Comparison of ENCODE assay signal across 20 cellular contexts in genomic region chr4:181219783-181220416, GRCh38.
"Had no signal": no experiment of that assay in that cellular context is flagged by ENCODE, and none has a peak within 500 bp of the region (broad histone marks: within the 10 kb centered on the region; RNA-seq: fewer than 3 reads in every experiment).

No MANE protein-coding gene starts in this region.

- DNase-seq: activated CD4-positive, alpha-beta T cell treated with anti-CD3 and anti-CD28 coated beads, Interleukin-2, amount 10 ng/mL, durations not matched to agents 7 days and 5 days; activated CD8-positive, alpha-beta T cell treated with anti-CD3 and anti-CD28 coated beads, Interleukin-2, amount 10 ng/mL, durations not matched to agents 7 days and 5 days; aorta; central memory CD4-positive, alpha-beta T cell; dermis blood vessel endothelial cell; effector CD8-positive, alpha-beta T cell; glutamatergic neuron; left ventricle myocardium superior; pancreas; right cardiac atrium; stimulated activated CD4-positive, alpha-beta T cell treated with anti-CD3 and anti-CD28 coated beads, Interleukin-4, amount 100 ng/mL, for 24 hours; stimulated activated naive CD8-positive, alpha-beta T cell treated with anti-CD3 and anti-CD28 coated beads, Interleukin-15, Interleukin-2, amounts not matched to agents 100 U/mL and 50 U/mL, for 24 hours; T-helper 2 cell had no signal

- FAIRE-seq: pancreas had no signal

- H3K4me2 ChIP-seq: hepatocyte had no signal

- H3K9me3 Mint-ChIP-seq: activated CD4-positive, alpha-beta T cell treated with anti-CD3 and anti-CD28 coated beads, Interleukin-2, amount 10 ng/mL, durations not matched to agents 7 days and 5 days; activated T-helper 17 cell treated with anti-CD3 and anti-CD28 coated beads, Interleukin-2, amount 50 U/mL, for 72 hours had no signal

- H3K36me3 Mint-ChIP-seq: activated naive CD4-positive, alpha-beta T cell treated with anti-CD3 and anti-CD28 coated beads, Interleukin-2, amount 50 U/mL, for 72 hours; brain; natural killer cell treated with Interleukin-12 subunit alpha and Interleukin-12 subunit beta and Interleukin-15 and Interleukin-18, amount 100 ng/mL, for 72 hours had no signal

- H3K9me3 ChIP-seq: esophagus muscularis mucosa, pancreas, upper lobe of left lung had no signal

- H2AFZ ChIP-seq: hepatocyte had no signal

- H3K27ac ChIP-seq: esophagus muscularis mucosa, hepatocyte, pancreas, upper lobe of left lung had no signal

- H3K4me3 Mint-ChIP-seq: activated CD4-positive, alpha-beta T cell treated with anti-CD3 and anti-CD28 coated beads, Interleukin-2, amount 10 ng/mL, durations not matched to agents 7 days and 5 days; activated CD8-positive, alpha-beta T cell treated with anti-CD3 and anti-CD28 coated beads, Interleukin-2, amount 10 ng/mL, durations not matched to agents 7 days and 5 days; activated T-helper 17 cell treated with anti-CD3 and anti-CD28 coated beads, Interleukin-2, amount 50 U/mL, for 72 hours; brain; natural killer cell treated with Interleukin-12 subunit alpha and Interleukin-12 subunit beta and Interleukin-15 and Interleukin-18, amount 100 ng/mL, for 72 hours had no signal

- H3K27me3 ChIP-seq: esophagus muscularis mucosa, hepatocyte, pancreas, upper lobe of left lung had no signal

- H3K4me1 Mint-ChIP-seq: activated CD4-positive, alpha-beta T cell treated with anti-CD3 and anti-CD28 coated beads, Interleukin-2, amount 10 ng/mL, durations not matched to agents 7 days and 5 days; activated T-helper 17 cell treated with anti-CD3 and anti-CD28 coated beads, Interleukin-2, amount 50 U/mL, for 72 hours had no signal

- H3K27me3 Mint-ChIP-seq: activated CD4-positive, alpha-beta T cell treated with anti-CD3 and anti-CD28 coated beads, Interleukin-2, amount 10 ng/mL, durations not matched to agents 7 days and 5 days; activated T-helper 17 cell treated with anti-CD3 and anti-CD28 coated beads, Interleukin-2, amount 50 U/mL, for 72 hours; natural killer cell treated with Interleukin-12 subunit alpha and Interleukin-12 subunit beta and Interleukin-15 and Interleukin-18, amount 100 ng/mL, for 72 hours had no signal

- H3K36me3 ChIP-seq: esophagus muscularis mucosa, pancreas, upper lobe of left lung had no signal

- H3K27ac Mint-ChIP-seq: activated CD4-positive, alpha-beta T cell treated with anti-CD3 and anti-CD28 coated beads, Interleukin-2, amount 10 ng/mL, durations not matched to agents 7 days and 5 days; activated CD8-positive, alpha-beta T cell treated with anti-CD3 and anti-CD28 coated beads, Interleukin-2, amount 10 ng/mL, durations not matched to agents 7 days and 5 days; activated naive CD4-positive, alpha-beta T cell treated with anti-CD3 and anti-CD28 coated beads, Interleukin-2, amount 50 U/mL, for 72 hours; activated T-helper 17 cell treated with anti-CD3 and anti-CD28 coated beads, Interleukin-2, amount 50 U/mL, for 72 hours; brain; natural killer cell treated with Interleukin-12 subunit alpha and Interleukin-12 subunit beta and Interleukin-15 and Interleukin-18, amount 100 ng/mL, for 72 hours had no signal

- H3K4me3 ChIP-seq: esophagus muscularis mucosa, hepatocyte, pancreas, upper lobe of left lung had no signal

- H3K79me2 ChIP-seq: hepatocyte had no signal

- H3K4me1 ChIP-seq: esophagus muscularis mucosa, pancreas, upper lobe of left lung had no signal
